ENCODE assay signal across 15 cellular contexts in genomic region chr3:128081846-128082245, GRCh38. TPM values are rescaled to one million over a fixed set of nuclear protein-coding genes. Genes with fewer than 3 reads are reported as not detected.
DNase-seq lines count a peak whose midpoint lies in the region; TF ChIP-seq lines count a peak whose summit lies in the region.
"Had no signal": no experiment of that assay in that cellular context is flagged by ENCODE, and none has a peak within 500 bp of the region (broad histone marks: within the 10 kb centered on the region; RNA-seq: fewer than 3 reads in every experiment).

No MANE protein-coding gene starts in this region.

- TF ChIP-seq CTCF in 22Rv1 (IDR thresholded peaks at IDR 0.05) (no peak), astrocyte of the spinal cord (IDR thresholded peaks at IDR 0.05; ENCODE audit: low read depth, low read length) (no peak), spleen (IDR thresholded peaks at IDR 0.05 in 8 of 11, conservative IDR thresholded peaks at IDR 0.05 in 3 of 11) (no peak)

- H3K27ac Mint-ChIP-seq in activated T-helper 2 cell treated with anti-CD3 and anti-CD28 coated beads, Interferon-gamma antibody, Interleukin-2, Interleukin-4, amounts not matched to agents 10 μg/mL and 5 μg/mL and 100 μg/mL, durations not matched to agents 14 hours and 24 hours and 36 hours, result no peak overlapping the region
- H3K27ac Mint-ChIP-seq: activated CD4-positive, alpha-beta T cell treated with anti-CD3 and anti-CD28 coated beads, Interleukin-2, amount 10 ng/mL, durations not matched to agents 7 days and 5 days; natural killer cell treated with Interleukin-12 subunit alpha and Interleukin-12 subunit beta and Interleukin-15 and Interleukin-18, amount 100 ng/mL, for 72 hours had no signal

- no peaks in the 10 kb centered on the region for H3K9me3 Mint-ChIP-seq in activated T-helper 2 cell treated with anti-CD3 and anti-CD28 coated beads, Interferon-gamma antibody, Interleukin-2, Interleukin-4, amounts not matched to agents 10 μg/mL and 5 μg/mL and 100 μg/mL, durations not matched to agents 14 hours and 24 hours and 36 hours
- H3K9me3 Mint-ChIP-seq: activated CD4-positive, alpha-beta T cell treated with anti-CD3 and anti-CD28 coated beads, Interleukin-2, amount 10 ng/mL, durations not matched to agents 7 days and 5 days; activated T-cell treated with anti-CD3 and anti-CD28 coated beads, Interleukin-2, amount 50 U/mL, for 4 hours; natural killer cell treated with Interleukin-12 subunit alpha and Interleukin-12 subunit beta and Interleukin-15 and Interleukin-18, amount 100 ng/mL, for 72 hours had no signal

- intact Hi-C loops in spleen (cut with DNase I; ENCODE audit: low total_unique reads), result no loop called here
- intact Hi-C loops in activated T-helper 2 cell treated with anti-CD3 and anti-CD28 coated beads, Interferon-gamma antibody, Interleukin-2, Interleukin-4, amounts not matched to agents 10 μg/mL and 5 μg/mL and 100 μg/mL, durations not matched to agents 14 hours and 24 hours and 36 hours (cut with micrococcal nuclease), result no loop called here

- H3K4me1 Mint-ChIP-seq in activated T-helper 2 cell treated with anti-CD3 and anti-CD28 coated beads, Interferon-gamma antibody, Interleukin-2, Interleukin-4, amounts not matched to agents 10 μg/mL and 5 μg/mL and 100 μg/mL, durations not matched to agents 14 hours and 24 hours and 36 hours (ENCODE audit: low read depth), result peaks cover 7% of the 10 kb centered on the region
- H3K4me1 Mint-ChIP-seq: activated CD4-positive, alpha-beta T cell treated with anti-CD3 and anti-CD28 coated beads, Interleukin-2, amount 10 ng/mL, durations not matched to agents 7 days and 5 days had no signal

- no peak overlapping the region for H3K4me3 Mint-ChIP-seq in activated T-helper 2 cell treated with anti-CD3 and anti-CD28 coated beads, Interferon-gamma antibody, Interleukin-2, Interleukin-4, amounts not matched to agents 10 μg/mL and 5 μg/mL and 100 μg/mL, durations not matched to agents 14 hours and 24 hours and 36 hours (ENCODE audit: low read depth)
- H3K4me3 Mint-ChIP-seq: activated CD4-positive, alpha-beta T cell treated with anti-CD3 and anti-CD28 coated beads, Interleukin-2, amount 10 ng/mL, durations not matched to agents 7 days and 5 days; activated T-cell treated with anti-CD3 and anti-CD28 coated beads, Interleukin-2, amount 50 U/mL, for 4 hours; natural killer cell treated with Interleukin-12 subunit alpha and Interleukin-12 subunit beta and Interleukin-15 and Interleukin-18, amount 100 ng/mL, for 72 hours had no signal

- DNase-seq in GM03348 (ENCODE audit: low spot score) (peak; percentile 67), astrocyte of the spinal cord (ENCODE audit: low read depth, low spot score) (peak; percentile 36), iris pigment epithelial cell (ENCODE audit: low read depth) (peak; percentile 68), activated T-cell treated with anti-CD3 and anti-CD28 coated beads for 4 hours (no peak), spleen (no peak), COR-L47 (lab: John Stamatoyannopoulos, UW) (no peak)
- DNase-seq in activated T-helper 2 cell treated with anti-CD3 and anti-CD28 coated beads, Interferon-gamma antibody, Interleukin-2, Interleukin-4, amounts not matched to agents 10 μg/mL and 5 μg/mL and 100 μg/mL, durations not matched to agents 14 hours and 24 hours and 36 hours (ENCODE audit: low spot score), result no peak
- DNase-seq: activated CD4-positive, alpha-beta T cell treated with anti-CD3 and anti-CD28 coated beads, Interleukin-2, amount 10 ng/mL, durations not matched to agents 7 days and 5 days; activated T-cell treated with anti-CD3 and anti-CD28 coated beads, Interleukin-2, amount 50 U/mL, for 4 hours; DMS 273 treated with DMSO at 0.1 percent for 48 hours; hypothalamus; NCI-H82 had no signal

- no peaks in the 10 kb centered on the region for H3K9me3 ChIP-seq in spleen
- H3K9me3 ChIP-seq: suprapubic skin had no signal

- in situ Hi-C loops in astrocyte of the spinal cord (cut with HindIII; ENCODE audit: low sequenced_read_pairs), result no loop called here

- no peaks in the 10 kb centered on the region for H3K27me3 Mint-ChIP-seq in activated T-helper 2 cell treated with anti-CD3 and anti-CD28 coated beads, Interferon-gamma antibody, Interleukin-2, Interleukin-4, amounts not matched to agents 10 μg/mL and 5 μg/mL and 100 μg/mL, durations not matched to agents 14 hours and 24 hours and 36 hours (ENCODE audit: low read depth)
- H3K27me3 Mint-ChIP-seq: activated CD4-positive, alpha-beta T cell treated with anti-CD3 and anti-CD28 coated beads, Interleukin-2, amount 10 ng/mL, durations not matched to agents 7 days and 5 days; natural killer cell treated with Interleukin-12 subunit alpha and Interleukin-12 subunit beta and Interleukin-15 and Interleukin-18, amount 100 ng/mL, for 72 hours had no signal

- 89 to 98% (median 95%) methylated on average over 4 of the region's 4 CpGs for WGBS in spleen, 5 donors

- H3K36me3 Mint-ChIP-seq in activated T-helper 2 cell treated with anti-CD3 and anti-CD28 coated beads, Interferon-gamma antibody, Interleukin-2, Interleukin-4, amounts not matched to agents 10 μg/mL and 5 μg/mL and 100 μg/mL, durations not matched to agents 14 hours and 24 hours and 36 hours (ENCODE audit: low read depth), result peaks cover 67% of the 10 kb centered on the region
- H3K36me3 Mint-ChIP-seq: natural killer cell treated with Interleukin-12 subunit alpha and Interleukin-12 subunit beta and Interleukin-15 and Interleukin-18, amount 100 ng/mL, for 72 hours had no signal

- peaks cover 0 to 4% (median 0%) of the 10 kb centered on the region in 7 donors for H3K27me3 ChIP-seq in spleen (replicated peaks in 1 of 7)
- H3K27me3 ChIP-seq: suprapubic skin had no signal

- H3K4me1 ChIP-seq in spleen, result peaks cover 0 to 11% (median 7%) of the 10 kb centered on the region in 6 donors

- peaks cover 0 to 86% (median 56%) of the 10 kb centered on the region in 6 donors for H3K36me3 ChIP-seq in spleen

- H3K27ac ChIP-seq in 22Rv1, result peak overlapping the region; percentile 79
- no peak overlapping the region for H3K27ac ChIP-seq in spleen
- H3K27ac ChIP-seq: suprapubic skin had no signal

- H3K4me3 ChIP-seq in astrocyte of the spinal cord (ENCODE audit: low read depth, low read length) (no peak overlapping the region), spleen (no peak overlapping the region)
- H3K4me3 ChIP-seq: suprapubic skin had no signal

- TF ChIP-seq POLR2A in spleen (IDR thresholded peaks at IDR 0.05), result no peak

RNA-seq across cellular contexts. Expression of gene SEC61A1, which starts 29.6 kb away (rescaled TPM):
- total RNA-seq in spleen, result 100 to 1,000 TPM; 104 to 136 (median 122) TPM
- polyA plus RNA-seq in spleen, result 10 to 100 TPM; 49.0 to 66.0 (median 51.2) TPM
- 210 and 217 TPM in 2 replicates for total RNA-seq in activated T-helper 2 cell treated with anti-CD3 and anti-CD28 coated beads, Interferon-gamma antibody, Interleukin-2, Interleukin-4, amounts not matched to agents 10 μg/mL and 5 μg/mL and 100 μg/mL, durations not matched to agents 14 hours and 24 hours and 36 hours

RNA-seq across cellular contexts. Expression of gene RUVBL1, which starts 41.8 kb away (rescaled TPM):
- 10 to 100 TPM; 25.2 to 32.6 (median 29.2) TPM for total RNA-seq in spleen
- 10 to 100 TPM; 21.6 to 36.4 (median 33.3) TPM for polyA plus RNA-seq in spleen
- total RNA-seq in activated T-helper 2 cell treated with anti-CD3 and anti-CD28 coated beads, Interferon-gamma antibody, Interleukin-2, Interleukin-4, amounts not matched to agents 10 μg/mL and 5 μg/mL and 100 μg/mL, durations not matched to agents 14 hours and 24 hours and 36 hours, result 111 and 112 TPM in 2 replicates

Comparison
In these comparisons a context has a peak if more than half of its experiments do, and no peak if none do; other contexts are left out.
1. DNase-seq: peak in GM03348 (single experiment), astrocyte of the spinal cord (single experiment) and iris pigment epithelial cell (single experiment); none in activated T-cell treated with anti-CD3 and anti-CD28 coated beads for 4 hours (single experiment), spleen (single experiment), COR-L47 (single experiment) and activated T-helper 2 cell treated with anti-CD3 and anti-CD28 coated beads, Interferon-gamma antibody, Interleukin-2, Interleukin-4, amounts not matched to agents 10 μg/mL and 5 μg/mL and 100 μg/mL, durations not matched to agents 14 hours and 24 hours and 36 hours (single experiment).